In genomic region chr11:60265373-60266214, GRCh38 we compare ENCODE assay signal across 8 cellular contexts. TPM values are rescaled to one million over a fixed set of nuclear protein-coding genes. Genes with fewer than 3 reads are reported as not detected.
DNase-seq lines count a peak whose midpoint lies in the region; ATAC-seq and TF ChIP-seq lines count a peak whose summit lies in the region.

No MANE protein-coding gene starts in this region.

- no peaks in the 10 kb centered on the region for H3K9me3 ChIP-seq in vagina

- TF ChIP-seq CTCF in GM13977 (IDR thresholded peaks at IDR 0.05; ENCODE audit: extremely low read depth, insufficient read depth, missing control alignments) = peak; percentile 71
- peak; percentile 55 for TF ChIP-seq CTCF in astrocyte of the spinal cord (IDR thresholded peaks at IDR 0.05; ENCODE audit: low read depth, low read length)
- peak in 2 of 3 experiments; percentile 36 to 59 for TF ChIP-seq CTCF in vagina (IDR thresholded peaks at IDR 0.05)

- H3K4me1 ChIP-seq in vagina = no peaks in the 10 kb centered on the region

- H3K36me3 ChIP-seq in vagina = no peaks in the 10 kb centered on the region

- H3K4me3 ChIP-seq in astrocyte of the spinal cord (ENCODE audit: low read depth, low read length) (no peak overlapping the region), vagina (no peak overlapping the region)

- intact Hi-C loops in left colon (cut with DNase I, micrococcal nuclease) = no loop called here
- intact Hi-C loops in vagina (cut with DNase I) = no loop called here

- no peak for TF ChIP-seq POLR2A in vagina (IDR thresholded peaks at IDR 0.05)

- ATAC-seq in left colon (peak; percentile 42), GM18861 (IDR thresholded peaks at IDR 0.05; ENCODE audit: unreplicated experiment) (no peak)

- peak; percentile 11 for DNase-seq in COR-L47 (lab: John Stamatoyannopoulos, UW)
- DNase-seq in GM13977 (ENCODE audit: low spot score) = peak; percentile 23
- DNase-seq in NCI-H1930 (lab: John Stamatoyannopoulos, UW) = peak; percentile 2 to 23
- DNase-seq in astrocyte of the spinal cord (ENCODE audit: low read depth, low spot score) = peak; percentile 18
- DNase-seq in left colon = no peak
- no peak for DNase-seq in vagina (ENCODE audit: extremely low spot score in 2 of 2)
- DNase-seq in HK-2 (ENCODE audit: unreplicated experiment) = no peak

- H3K27me3 ChIP-seq in vagina = no peaks in the 10 kb centered on the region

- H3K27ac ChIP-seq in vagina = no peak overlapping the region

- in situ Hi-C loops in GM13977 (cut with MboI; ENCODE audit: low pct_unique_long_range_greater_than_20kb, low sequenced_read_pairs, unreplicated experiment) (loop anchor here (10.0 kb wide), 2 partner anchors 79 to 219 kb away; no protein-coding TSS in a partner anchor), astrocyte of the spinal cord (cut with HindIII; ENCODE audit: low sequenced_read_pairs) (no loop called here)

RNA-seq across cellular contexts. Expression of gene MS4A4A, which starts 14.9 kb away (rescaled TPM):
- 10 to 100 TPM in 1 of 2 donors, 1 to 10 TPM in 1; 7.6 to 16.8 TPM for total RNA-seq in left colon
- 10.3 TPM for total RNA-seq in vagina

RNA-seq across cellular contexts. Expression of gene MS4A4E, which starts 22.7 kb away (rescaled TPM):
- 1 to 10 TPM; 1.1 to 3.0 TPM for total RNA-seq in left colon
- 1.7 TPM for total RNA-seq in vagina

Comparison
In these comparisons a context has a peak if more than half of its experiments do, and no peak if none do; other contexts are left out.
1. DNase-seq: peak in COR-L47 (single experiment), GM13977 (single experiment), NCI-H1930 (2 of 2) and astrocyte of the spinal cord (single experiment); none in left colon (0 of 2), vagina (0 of 2) and HK-2 (single experiment).
2. Peak in every context shown above with its lines, with median percentiles within 50 percentile points of each other: CTCF ChIP-seq.